ENCODE assay signal across 23 cellular contexts in the genomic region with DNA sequence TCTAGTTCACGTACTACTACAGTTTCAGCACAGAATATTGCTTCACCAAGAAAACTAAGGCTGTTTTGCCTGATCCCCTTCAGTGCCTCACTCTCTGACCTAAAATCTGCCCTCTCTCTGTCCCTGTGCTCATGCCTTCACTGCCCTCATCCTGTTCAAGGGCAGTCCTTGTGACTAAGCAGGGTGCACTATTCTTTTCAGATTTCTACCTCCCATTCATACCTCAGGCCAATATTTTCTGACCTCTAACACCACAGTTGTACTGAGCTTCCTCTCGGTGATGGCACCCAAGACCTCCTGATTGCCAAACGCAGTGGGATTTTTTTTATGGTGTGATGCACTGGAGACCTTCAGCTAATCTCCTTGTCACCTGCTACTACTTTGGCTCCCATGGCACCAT.
"Had no signal": no experiment of that assay in that cellular context is flagged by ENCODE, and none has a peak within 500 bp of the region (broad histone marks: within the 10 kb centered on the region; RNA-seq: fewer than 3 reads in every experiment).

No MANE protein-coding gene starts in this region.

- H3K4me3 ChIP-seq: cardiac muscle cell, prostate gland, right atrium auricular region, thyroid gland, upper lobe of right lung had no signal

- H3K4me1 Mint-ChIP-seq: activated CD4-positive, alpha-beta T cell treated with anti-CD3 and anti-CD28 coated beads, Interleukin-2, amount 10 ng/mL, durations not matched to agents 24 days and 14 days; memory B cell had no signal

- H3K27ac ChIP-seq: cardiac muscle cell, prostate gland, right atrium auricular region, thyroid gland, upper lobe of right lung had no signal

- ATAC-seq: activated T-cell treated with anti-CD3 and anti-CD28 coated beads, Interleukin-2, amount 50 U/mL, for 72 hours; left ventricle myocardium superior; stimulated activated naive CD8-positive, alpha-beta T cell treated with anti-CD3 and anti-CD28 coated beads, Interleukin-15, Interleukin-2, amounts not matched to agents 100 U/mL and 50 U/mL, for 24 hours; upper lobe of right lung had no signal

- H3K9me3 ChIP-seq: prostate gland, right atrium auricular region, thyroid gland, upper lobe of right lung had no signal

- H3K36me3 ChIP-seq: cardiac muscle cell, prostate gland, right atrium auricular region, thyroid gland, upper lobe of right lung had no signal

- H3K4me1 ChIP-seq: prostate gland, upper lobe of right lung had no signal

- H3K4me3 Mint-ChIP-seq: activated CD4-positive, alpha-beta memory T cell treated with anti-CD3 and anti-CD28 coated beads, Interleukin-2, amount 10 ng/mL, durations not matched to agents 7 days and 5 days; activated CD4-positive, alpha-beta T cell treated with anti-CD3 and anti-CD28 coated beads, Interleukin-2, amount 10 ng/mL, durations not matched to agents 24 days and 14 days; activated naive CD4-positive, alpha-beta T cell treated with anti-CD3 and anti-CD28 coated beads for 36 hours; activated naive CD8-positive, alpha-beta T cell treated with anti-CD3 and anti-CD28 coated beads, Interleukin-2, amount 10 ng/mL, durations not matched to agents 7 days and 5 days; activated T-cell treated with anti-CD3 and anti-CD28 coated beads, Interleukin-2, amount 50 U/mL, for 72 hours; memory B cell had no signal

- H3K27ac Mint-ChIP-seq: activated CD4-positive, alpha-beta memory T cell treated with anti-CD3 and anti-CD28 coated beads, Interleukin-2, amount 10 ng/mL, durations not matched to agents 7 days and 5 days; activated CD4-positive, alpha-beta T cell treated with anti-CD3 and anti-CD28 coated beads, Interleukin-2, amount 10 ng/mL, durations not matched to agents 24 days and 14 days; activated naive CD4-positive, alpha-beta T cell treated with anti-CD3 and anti-CD28 coated beads for 36 hours; activated naive CD8-positive, alpha-beta T cell treated with anti-CD3 and anti-CD28 coated beads, Interleukin-2, amount 10 ng/mL, durations not matched to agents 7 days and 5 days; activated T-cell treated with anti-CD3 and anti-CD28 coated beads, Interleukin-2, amount 50 U/mL, for 72 hours; memory B cell had no signal

- H3K27me3 ChIP-seq: cardiac muscle cell, right atrium auricular region, thyroid gland, upper lobe of right lung had no signal

- H3K9me3 Mint-ChIP-seq: activated CD4-positive, alpha-beta memory T cell treated with anti-CD3 and anti-CD28 coated beads, Interleukin-2, amount 10 ng/mL, durations not matched to agents 7 days and 5 days; activated naive CD4-positive, alpha-beta T cell treated with anti-CD3 and anti-CD28 coated beads for 36 hours; activated T-cell treated with anti-CD3 and anti-CD28 coated beads, Interleukin-2, amount 50 U/mL, for 72 hours had no signal

- H3K36me3 Mint-ChIP-seq: activated naive CD8-positive, alpha-beta T cell treated with anti-CD3 and anti-CD28 coated beads, Interleukin-2, amount 10 ng/mL, durations not matched to agents 7 days and 5 days had no signal

- DNase-seq: activated CD4-positive, alpha-beta memory T cell treated with anti-CD3 and anti-CD28 coated beads, Interleukin-2, amount 10 ng/mL, durations not matched to agents 7 days and 5 days; activated CD4-positive, alpha-beta T cell treated with anti-CD3 and anti-CD28 coated beads, Interleukin-2, amount 10 ng/mL, durations not matched to agents 24 days and 14 days; activated effector memory CD4-positive, alpha-beta T cell treated with Interleukin-2 at 50 U/mL for 16 hours; activated naive CD4-positive, alpha-beta T cell treated with anti-CD3 and anti-CD28 coated beads for 36 hours; activated naive CD8-positive, alpha-beta T cell treated with anti-CD3 and anti-CD28 coated beads, Interleukin-2, amount 10 ng/mL, durations not matched to agents 7 days and 5 days; activated T-cell treated with anti-CD3 and anti-CD28 coated beads, Interleukin-2, amount 50 U/mL, for 72 hours; amniotic stem cell; cortex of kidney; erythroblast; glutamatergic neuron; hippocampal formation; left ventricle myocardium superior; occipital lobe; stimulated activated CD4-positive, alpha-beta T cell treated with anti-CD3 and anti-CD28 coated beads, Interleukin-4, amount 100 ng/mL, for 4 hours; stimulated activated naive CD8-positive, alpha-beta T cell treated with anti-CD3 and anti-CD28 coated beads, Interleukin-15, Interleukin-2, amounts not matched to agents 100 U/mL and 50 U/mL, for 24 hours; T-helper 2 cell; upper lobe of right lung had no signal

- FAIRE-seq: frontal cortex had no signal
